In genomic region chr2:8487461-8487932, GRCh38 we compare ENCODE assay signal across 8 cellular contexts.
DNase-seq lines count a peak whose midpoint lies in the region; ATAC-seq and TF ChIP-seq lines count a peak whose summit lies in the region.

No MANE protein-coding gene starts in this region.

- H3K9me2 ChIP-seq in MM.1S (replicated peaks; ENCODE audit: insufficient read depth, low read length) = no peaks in the 10 kb centered on the region

- H3K4me1 Mint-ChIP-seq in CD4-positive, alpha-beta memory T cell = peaks cover 49 to 85% (median 62%) of the 10 kb centered on the region in 4 donors

- no peaks in the 10 kb centered on the region for H3K36me3 ChIP-seq in CD4-positive, alpha-beta memory T cell (ENCODE audit: insufficient read depth, low read length)
- H3K36me3 ChIP-seq in MM.1S (replicated peaks; ENCODE audit: insufficient read depth, low read length) (no peaks in the 10 kb centered on the region), ascending aorta (no peaks in the 10 kb centered on the region), BE2C (no peaks in the 10 kb centered on the region)

- no peaks in the 10 kb centered on the region for H3K9me3 ChIP-seq in CD4-positive, alpha-beta memory T cell (ENCODE audit: control insufficient read depth in 1 of 2, low read length in 2 of 2)
- H3K9me3 ChIP-seq in MM.1S (replicated peaks; ENCODE audit: insufficient read depth, low read length) (no peaks in the 10 kb centered on the region), ascending aorta (no peaks in the 10 kb centered on the region), BE2C (no peaks in the 10 kb centered on the region; the same call in 1 of the 2 replicates)

- intact Hi-C loops in CD4-positive, alpha-beta memory T cell (cut with micrococcal nuclease) = loop anchor here (10.0 kb wide), 1 partner anchor 347 kb away; the partner anchor contains the start of gene KIDINS220
- intact Hi-C loops in ascending aorta (cut with DNase I) = no loop called here

- no peak overlapping the region for H3K9ac ChIP-seq in MM.1S (ENCODE audit: low read length)

- peak overlapping the region; percentile 94 to 100 (median 99) for H3K27ac Mint-ChIP-seq in CD4-positive, alpha-beta memory T cell

- H3K36me3 Mint-ChIP-seq in CD4-positive, alpha-beta memory T cell = peaks cover 0 to 3% of the 10 kb centered on the region in 2 donors

- no peaks in the 10 kb centered on the region for H3K79me2 ChIP-seq in MM.1S (ENCODE audit: low read length)

- CTCF ChIA-PET in CD4-positive, alpha-beta memory T cell (lab: Charles Lee; ENCODE audit: partially characterized antibody) = interaction anchor here (0.8 to 3.7 kb wide), 5 partner anchors 9 to 762 kb away, joined by 3 to 18 read pairs (median 5); no protein-coding TSS in a partner anchor

- H3F3A ChIP-seq in MM.1S (ENCODE audit: insufficient read depth, low read length) = no peaks in the 10 kb centered on the region; the same call in 1 of the 2 replicates

- POLR2A ChIA-PET in CD4-positive, alpha-beta memory T cell (lab: Charles Lee; ENCODE audit: partially characterized antibody) = interaction anchor here (0.9 to 4.0 kb wide), 6 partner anchors 9 to 197 kb away, joined by 3 to 46 read pairs (median 23); partner anchors contain the start of gene ID2

- H3K4me3 ChIP-seq in CD4-positive, alpha-beta memory T cell (ENCODE audit: low read length in 2 of 2) = peak overlapping the region; percentile 50 to 66
- H3K4me3 ChIP-seq in MM.1S (ENCODE audit: low read length) = no peak overlapping the region
- peak overlapping the region in 1 of 2 donors; percentile 2 for H3K4me3 ChIP-seq in ascending aorta
- no peak overlapping the region for H3K4me3 ChIP-seq in BE2C (ENCODE audit: low read depth, low read length)

- DNase-seq in CD4-positive, alpha-beta memory T cell = no peak
- DNase-seq in MM.1S = no peak
- DNase-seq in iPS-NIHi7 (ENCODE audit: extremely low spot score) = peak; percentile 54
- DNase-seq in ascending aorta (ENCODE audit: low spot score in 2 of 2) = no peak
- DNase-seq in BE2C = no peak
- DNase-seq in NCI-H1930 (lab: John Stamatoyannopoulos, UW) = no peak

- peaks cover 80% of the 10 kb centered on the region for H3K4me1 ChIP-seq in CD4-positive, alpha-beta memory T cell (ENCODE audit: insufficient read depth, low read length)
- H3K4me1 ChIP-seq in MM.1S (ENCODE audit: low read length) (peaks cover 21% of the 10 kb centered on the region), ascending aorta (peaks cover 0 to 4% of the 10 kb centered on the region in 2 donors), BE2C (no peaks in the 10 kb centered on the region)

- peak overlapping the region; percentile 83 for H3K27ac ChIP-seq in CD4-positive, alpha-beta memory T cell (ENCODE audit: low read depth, low read length)
- H3K27ac ChIP-seq in MM.1S (ENCODE audit: low read length) = no peak overlapping the region
- no peak overlapping the region for H3K27ac ChIP-seq in ascending aorta

- H3K27me3 ChIP-seq in CD4-positive, alpha-beta memory T cell (ENCODE audit: insufficient read depth, low read length) = no peaks in the 10 kb centered on the region
- H3K27me3 ChIP-seq in MM.1S (replicated peaks; ENCODE audit: insufficient read depth, low read length) (no peaks in the 10 kb centered on the region), ascending aorta (no peaks in the 10 kb centered on the region), BE2C (no peaks in the 10 kb centered on the region)

- H2AFZ ChIP-seq in MM.1S (ENCODE audit: low read length) = no peak overlapping the region

- H3K4me2 ChIP-seq in MM.1S (ENCODE audit: low read depth, low read length) = peak overlapping the region; percentile 48

- no peaks in the 10 kb centered on the region for H3K27me3 Mint-ChIP-seq in CD4-positive, alpha-beta memory T cell

- TF ChIP-seq CTCF in MM.1S (IDR thresholded peaks at IDR 0.05; ENCODE audit: low read length) = no peak
- TF ChIP-seq CTCF in ascending aorta (IDR thresholded peaks at IDR 0.05) = no peak
- no peak for TF ChIP-seq CTCF in BE2C (IDR thresholded peaks at IDR 0.05; ENCODE audit: low read depth, low read length)

- H3K9me3 Mint-ChIP-seq in CD4-positive, alpha-beta memory T cell = no peaks in the 10 kb centered on the region

- no peaks in the 10 kb centered on the region for H4K20me1 ChIP-seq in MM.1S (ENCODE audit: insufficient read depth, low read length)

- H3K4me3 Mint-ChIP-seq in CD4-positive, alpha-beta memory T cell = peak overlapping the region; percentile 82 to 93 (median 88)

- ATAC-seq in GM21447 (IDR thresholded peaks at IDR 0.05; ENCODE audit: unreplicated experiment) (peak; percentile 24), HG02884 (IDR thresholded peaks at IDR 0.05; ENCODE audit: unreplicated experiment) (no peak)

Comparison
In these comparisons a context has a peak if more than half of its experiments do, and no peak if none do; other contexts are left out.
1. H3K4me3 ChIP-seq: peak in CD4-positive, alpha-beta memory T cell (2 of 2); none in MM.1S (single experiment) and BE2C (single experiment).